8 cellular contexts compared by ENCODE assay signal in the genomic region with DNA sequence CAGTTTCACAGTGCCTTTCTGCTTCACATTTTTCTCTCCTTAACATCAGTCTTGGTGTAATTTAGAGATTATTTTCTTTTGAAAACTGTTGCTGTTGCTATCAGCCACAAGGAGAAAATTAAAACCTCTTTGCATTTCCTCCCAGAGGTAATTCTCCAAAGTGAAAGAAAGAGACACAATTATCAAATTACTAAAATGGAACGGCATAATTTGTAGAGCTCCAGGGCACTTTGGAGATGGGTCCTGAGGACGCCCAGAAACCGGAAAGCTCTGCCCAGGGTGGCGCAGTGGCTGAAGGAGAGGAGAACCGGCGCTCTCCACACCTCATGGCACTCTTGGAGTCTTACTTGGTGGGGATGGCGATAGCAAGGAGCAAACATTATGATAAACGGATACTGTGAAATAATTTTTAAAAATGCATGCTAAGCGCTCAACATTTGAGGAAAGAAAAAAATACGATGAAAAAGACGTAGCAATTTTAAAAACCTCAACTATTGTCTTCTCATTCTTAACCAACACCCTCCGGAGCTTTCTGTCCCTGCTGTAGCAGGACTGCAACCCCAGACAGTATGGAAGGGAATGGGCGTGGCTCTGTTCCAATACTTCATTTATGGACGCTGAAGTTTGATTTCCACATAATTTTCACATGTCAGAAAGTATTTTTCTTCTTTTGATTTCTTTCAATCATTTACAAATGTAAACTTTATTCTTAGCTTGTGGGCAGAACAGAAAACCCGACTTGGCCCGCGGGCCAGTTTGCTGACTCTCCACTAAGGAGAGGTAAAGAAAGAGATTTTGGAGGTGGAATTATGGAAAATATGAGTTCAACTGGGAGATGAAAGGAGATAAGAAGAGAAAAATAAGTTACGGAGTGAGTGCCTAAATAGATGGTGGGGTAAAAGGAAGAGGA. TPM values are rescaled to one million over a fixed set of nuclear protein-coding genes. Genes with fewer than 3 reads are reported as not detected.
DNase-seq lines count a peak whose midpoint lies in the region; ATAC-seq and TF ChIP-seq lines count a peak whose summit lies in the region.

No MANE protein-coding gene starts in this region.

- peak; percentile 33 for DNase-seq in activated T-cell treated with anti-CD3 and anti-CD28 coated beads, Interleukin-2, amount 50 U/mL, for 1 hour
- no peak for DNase-seq in activated T-cell treated with anti-CD3 and anti-CD28 coated beads, Interleukin-2, amount 50 U/mL, for 48 hours
- DNase-seq in RPMI7951 (ENCODE audit: low read depth) (peak; percentile 26), choroid plexus epithelial cell (ENCODE audit: low read depth) (peak; percentile 42), mesendoderm (peak; percentile 61), NOMO-1 treated with DMSO at 0.1 percent for 48 hours (lab: John Stamatoyannopoulos, UW; ENCODE audit: unreplicated experiment) (no peak), GDM1 (lab: John Stamatoyannopoulos, UW) (no peak)

- peaks cover 6% of the 10 kb centered on the region for H3K79me1 ChIP-seq in mesendoderm (ENCODE audit: low read length)

- peak overlapping the region; percentile 27 for H2BK15ac ChIP-seq in mesendoderm (replicated peaks; ENCODE audit: low read depth)

- H3K4me3 ChIP-seq in choroid plexus epithelial cell (ENCODE audit: low read depth, low read length), result peak overlapping the region; percentile 85
- peak overlapping the region; percentile 89 for H3K4me3 ChIP-seq in mesendoderm (ENCODE audit: low read length)

- peak overlapping the region; percentile 99 for H3K9ac ChIP-seq in mesendoderm (ENCODE audit: low read length)

- peaks cover 3% of the 10 kb centered on the region for H3K4me1 ChIP-seq in mesendoderm (ENCODE audit: control insufficient read depth, low read depth, low read length)

- no peak for ATAC-seq in GM21515 (IDR thresholded peaks at IDR 0.05; ENCODE audit: unreplicated experiment)

- no peak for TF ChIP-seq CTCF in choroid plexus epithelial cell (conservative IDR thresholded peaks at IDR 0.05; ENCODE audit: low read depth, low read length)

- H3K4ac ChIP-seq in mesendoderm (ENCODE audit: low read depth, low read length), result peak overlapping the region; percentile 98

- no peak overlapping the region for H2AK5ac ChIP-seq in mesendoderm (ENCODE audit: low read length)

- peak overlapping the region; percentile 87 for H2BK5ac ChIP-seq in mesendoderm (ENCODE audit: low read length)

- peak overlapping the region; percentile 69 for H3K4me2 ChIP-seq in mesendoderm (ENCODE audit: low read length)

- peaks cover 6% of the 10 kb centered on the region for H3K79me2 ChIP-seq in mesendoderm (ENCODE audit: control insufficient read depth, insufficient read depth, low read length)

- H2BK120ac ChIP-seq in mesendoderm (ENCODE audit: low read depth, low read length), result peak overlapping the region; percentile 92

- H4K5ac ChIP-seq in mesendoderm (ENCODE audit: low read length), result no peak overlapping the region

- peak overlapping the region; percentile 99 for H3K27ac ChIP-seq in mesendoderm (ENCODE audit: low read depth, low read length)

- H3K23ac ChIP-seq in mesendoderm (ENCODE audit: low read length), result no peak overlapping the region

- peaks cover 12% of the 10 kb centered on the region for H3K36me3 ChIP-seq in mesendoderm (ENCODE audit: control insufficient read depth, insufficient read depth, low read length)

- H4K8ac ChIP-seq in mesendoderm (ENCODE audit: low read depth, low read length), result peak overlapping the region; percentile 83

- WGBS in mesendoderm (ENCODE audit: extremely low coverage, insufficient coverage, low lambda C conversion rate), result 100% methylated on average over 1 of the region's 18 CpGs

- peak overlapping the region; percentile 99 for H3K56ac ChIP-seq in mesendoderm (ENCODE audit: low read length)

- H3K27me3 ChIP-seq in mesendoderm (ENCODE audit: insufficient read depth, low read length, poor library complexity), result no peaks in the 10 kb centered on the region

- H3K18ac ChIP-seq in mesendoderm (ENCODE audit: low read length), result peak overlapping the region; percentile 96

RNA-seq across cellular contexts. Expression of gene S100A11, which starts 1.1 kb away (rescaled TPM):
- total RNA-seq in RPMI7951 (2014; rRNA removed; shearing (Covaris generic)), result 1,017 and 1,277 TPM in 2 replicates
- 847 TPM for polyA plus RNA-seq in mesendoderm (2013, experiment 1 of 2)
- polyA plus RNA-seq in mesendoderm (2013, experiment 2 of 2), result 867 TPM

RNA-seq across cellular contexts. Expression of gene S100A10, which starts 42.0 kb away (rescaled TPM):
- 165 and 220 TPM in 2 replicates for total RNA-seq in RPMI7951 (2014; rRNA removed; shearing (Covaris generic))
- 181 TPM for polyA plus RNA-seq in mesendoderm (2013, experiment 1 of 2)
- 187 TPM for polyA plus RNA-seq in mesendoderm (2013, experiment 2 of 2)

RNA-seq across cellular contexts. Expression of gene TCHHL1, which starts 53.2 kb away (rescaled TPM):
- total RNA-seq in RPMI7951 (2014; rRNA removed; shearing (Covaris generic)), result not detected in 2 replicates
- not detected for polyA plus RNA-seq in mesendoderm (2013, experiment 1 of 2)
- not detected for polyA plus RNA-seq in mesendoderm (2013, experiment 2 of 2)

Comparison
In these comparisons a context has a peak if more than half of its experiments do, and no peak if none do; other contexts are left out.
1. DNase-seq: peak in activated T-cell treated with anti-CD3 and anti-CD28 coated beads, Interleukin-2, amount 50 U/mL, for 1 hour (single experiment), RPMI7951 (single experiment), choroid plexus epithelial cell (single experiment) and mesendoderm (single experiment); none in activated T-cell treated with anti-CD3 and anti-CD28 coated beads, Interleukin-2, amount 50 U/mL, for 48 hours (0 of 2), NOMO-1 treated with DMSO at 0.1 percent for 48 hours (single experiment) and GDM1 (single experiment).